ENCODE assay signal across 1 cellular context in the genomic region with DNA sequence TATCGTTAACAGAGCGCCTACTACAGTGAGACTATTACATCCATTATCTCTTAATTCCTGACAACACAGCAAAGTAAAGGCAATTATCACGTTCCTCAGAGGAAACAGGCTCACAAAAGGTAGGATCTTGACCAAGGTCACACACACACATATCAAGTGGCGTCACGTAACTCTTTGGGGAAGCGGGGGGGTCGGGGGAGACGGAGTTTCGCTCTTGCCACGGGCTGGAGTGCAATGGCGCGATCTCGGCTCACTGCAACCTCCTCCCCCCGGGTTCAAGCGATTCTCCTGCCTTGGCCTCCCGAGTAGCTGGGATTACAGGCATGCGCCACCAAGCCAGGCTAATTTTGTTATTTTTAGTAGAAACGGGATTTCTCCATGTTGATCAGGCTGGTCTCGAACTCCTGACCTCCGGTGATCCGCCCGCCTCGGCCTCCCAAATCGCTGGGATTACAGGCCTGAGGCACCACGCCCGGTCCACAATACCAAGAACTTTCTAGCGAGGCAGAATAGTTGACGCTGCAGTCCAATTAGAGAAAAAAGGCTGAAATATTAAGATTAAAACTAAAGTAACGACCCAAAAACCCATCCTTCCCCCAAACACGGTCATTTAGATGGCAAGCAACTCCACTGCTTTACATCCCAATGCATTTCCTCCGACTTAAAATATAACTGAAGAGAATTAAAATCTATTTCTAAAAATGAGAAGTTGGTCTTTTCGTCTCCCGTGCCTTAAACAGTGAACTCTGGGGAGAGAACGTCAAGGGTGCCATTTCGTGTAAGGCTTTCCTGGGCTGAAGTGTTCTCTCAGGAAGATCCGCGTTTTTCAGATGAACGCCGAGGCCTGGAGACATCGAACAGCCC.
TF ChIP-seq lines count a peak whose summit lies in the region.

No MANE protein-coding gene starts in this region.

TF ChIP-seq in K562, 482 proteins besides CTCF, POLR2A, EP300 and RAD21 (continued from another document and continues in another):
- TF ChIP-seq, protein P1, sequence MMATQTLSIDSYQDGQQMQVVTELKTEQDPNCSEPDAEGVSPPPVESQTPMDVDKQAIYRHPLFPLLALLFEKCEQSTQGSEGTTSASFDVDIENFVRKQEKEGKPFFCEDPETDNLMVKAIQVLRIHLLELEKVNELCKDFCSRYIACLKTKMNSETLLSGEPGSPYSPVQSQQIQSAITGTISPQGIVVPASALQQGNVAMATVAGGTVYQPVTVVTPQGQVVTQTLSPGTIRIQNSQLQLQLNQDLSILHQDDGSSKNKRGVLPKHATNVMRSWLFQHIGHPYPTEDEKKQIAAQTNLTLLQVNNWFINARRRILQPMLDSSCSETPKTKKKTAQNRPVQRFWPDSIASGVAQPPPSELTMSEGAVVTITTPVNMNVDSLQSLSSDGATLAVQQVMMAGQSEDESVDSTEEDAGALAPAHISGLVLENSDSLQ (IDR thresholded peaks at IDR 0.05): 0 out of 2 replicates have a peak, but pooled peaks have one; percentile 24
- TF ChIP-seq SRSF3 (IDR thresholded peaks at IDR 0.05; ENCODE audit: insufficient read depth, low read length) (no peak), ZNF764 (CRISPR knock-in tag; IDR thresholded peaks at IDR 0.05; ENCODE audit: low read depth) (no peak), PURB (CRISPR knock-in tag; IDR thresholded peaks at IDR 0.05; ENCODE audit: low read depth) (no peak), NBN (IDR thresholded peaks at IDR 0.05; ENCODE audit: low read depth) (0 out of 2 replicates have a peak, but pooled peaks have one; percentile 20), YY1 (IDR thresholded peaks at IDR 0.05; ENCODE audit: borderline replicate concordance in 1 of 3, control insufficient read depth in 1 of 3, extremely low read depth in 1 of 3, insufficient read depth in 3 of 3, insufficient read length in 1 of 3, insufficient replicate concordance in 2 of 3, low read depth in 1 of 3, low read length in 2 of 3) (peak in 2 of 3 experiments; percentile 36 to 78), SMARCE1 (IDR thresholded peaks at IDR 0.05) (0 out of 2 replicates have a peak, but pooled peaks have one; percentile 23), ZNF551 (CRISPR knock-in tag; IDR thresholded peaks at IDR 0.05) (no peak), ZNF121 (CRISPR knock-in tag; conservative IDR thresholded peaks at IDR 0.05) (peak; percentile 31; the same call in 1 of the 2 replicates), GATA2 (CRISPR knock-in tag; IDR thresholded peaks at IDR 0.05) (no peak), MAFG (tag; conservative IDR thresholded peaks at IDR 0.05) (no peak), COPS2 (conservative IDR thresholded peaks at IDR 0.05) (no peak), NONO (IDR thresholded peaks at IDR 0.05; ENCODE audit: low read depth in 2 of 2, low read length in 1 of 2) (no peak), HEY1 (CRISPR knock-in tag; IDR thresholded peaks at IDR 0.05; ENCODE audit: borderline replicate concordance) (no peak), MECOM (CRISPR knock-in tag; IDR thresholded peaks at IDR 0.05) (no peak), CHD4 (IDR thresholded peaks at IDR 0.05; ENCODE audit: insufficient read depth, insufficient replicate concordance, low read depth, low read length, poor library complexity, severe bottlenecking) (no peak), SRF (CRISPR knock-in tag; IDR thresholded peaks at IDR 0.05) (no peak), ILK (tag; IDR thresholded peaks at IDR 0.05; ENCODE audit: borderline replicate concordance, low read depth) (no peak), ZBTB8A (IDR thresholded peaks at IDR 0.05; ENCODE audit: partially characterized antibody) (no peak), SPI1 (IDR thresholded peaks at IDR 0.05; ENCODE audit: borderline replicate concordance, low read depth, low read length) (no peak), ZNF12 (CRISPR knock-in tag; IDR thresholded peaks at IDR 0.05) (no peak), C11orf30 (IDR thresholded peaks at IDR 0.05; ENCODE audit: low read depth) (no peak), ZNF232 (CRISPR knock-in tag; IDR thresholded peaks at IDR 0.05) (no peak), ATF7 (IDR thresholded peaks at IDR 0.05) (peak; percentile 57), NFE2L1 (tag; IDR thresholded peaks at IDR 0.05; ENCODE audit: borderline replicate concordance, low read depth) (no peak), KLF16 (IDR thresholded peaks at IDR 0.05) (no peak), POLR2AphosphoS5 (IDR thresholded peaks at IDR 0.05; ENCODE audit: control insufficient read depth, insufficient read depth, low read depth, low read length) (peak; percentile 49; the same call in 1 of the 2 replicates), BDP1 (IDR thresholded peaks at IDR 0.05; ENCODE audit: insufficient read depth, insufficient read length) (no peak), U2AF2 (optimal IDR thresholded peaks at IDR 0.05; ENCODE audit: low read depth, low read length) (no peak), ZNF75A (CRISPR knock-in tag; IDR thresholded peaks at IDR 0.05) (no peak), MEIS2 (IDR thresholded peaks at IDR 0.05; ENCODE audit: partially characterized antibody) (no peak), ESRRA (IDR thresholded peaks at IDR 0.05; ENCODE audit: borderline replicate concordance, low read depth) (peak; percentile 77), NFRKB (IDR thresholded peaks at IDR 0.05; ENCODE audit: low read depth) (no peak)
- TF ChIP-seq, protein P2, sequence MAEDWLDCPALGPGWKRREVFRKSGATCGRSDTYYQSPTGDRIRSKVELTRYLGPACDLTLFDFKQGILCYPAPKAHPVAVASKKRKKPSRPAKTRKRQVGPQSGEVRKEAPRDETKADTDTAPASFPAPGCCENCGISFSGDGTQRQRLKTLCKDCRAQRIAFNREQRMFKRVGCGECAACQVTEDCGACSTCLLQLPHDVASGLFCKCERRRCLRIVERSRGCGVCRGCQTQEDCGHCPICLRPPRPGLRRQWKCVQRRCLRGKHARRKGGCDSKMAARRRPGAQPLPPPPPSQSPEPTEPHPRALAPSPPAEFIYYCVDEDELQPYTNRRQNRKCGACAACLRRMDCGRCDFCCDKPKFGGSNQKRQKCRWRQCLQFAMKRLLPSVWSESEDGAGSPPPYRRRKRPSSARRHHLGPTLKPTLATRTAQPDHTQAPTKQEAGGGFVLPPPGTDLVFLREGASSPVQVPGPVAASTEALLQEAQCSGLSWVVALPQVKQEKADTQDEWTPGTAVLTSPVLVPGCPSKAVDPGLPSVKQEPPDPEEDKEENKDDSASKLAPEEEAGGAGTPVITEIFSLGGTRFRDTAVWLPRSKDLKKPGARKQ (CRISPR knock-in tag; IDR thresholded peaks at IDR 0.05): no peak
- TF ChIP-seq, protein P3, sequence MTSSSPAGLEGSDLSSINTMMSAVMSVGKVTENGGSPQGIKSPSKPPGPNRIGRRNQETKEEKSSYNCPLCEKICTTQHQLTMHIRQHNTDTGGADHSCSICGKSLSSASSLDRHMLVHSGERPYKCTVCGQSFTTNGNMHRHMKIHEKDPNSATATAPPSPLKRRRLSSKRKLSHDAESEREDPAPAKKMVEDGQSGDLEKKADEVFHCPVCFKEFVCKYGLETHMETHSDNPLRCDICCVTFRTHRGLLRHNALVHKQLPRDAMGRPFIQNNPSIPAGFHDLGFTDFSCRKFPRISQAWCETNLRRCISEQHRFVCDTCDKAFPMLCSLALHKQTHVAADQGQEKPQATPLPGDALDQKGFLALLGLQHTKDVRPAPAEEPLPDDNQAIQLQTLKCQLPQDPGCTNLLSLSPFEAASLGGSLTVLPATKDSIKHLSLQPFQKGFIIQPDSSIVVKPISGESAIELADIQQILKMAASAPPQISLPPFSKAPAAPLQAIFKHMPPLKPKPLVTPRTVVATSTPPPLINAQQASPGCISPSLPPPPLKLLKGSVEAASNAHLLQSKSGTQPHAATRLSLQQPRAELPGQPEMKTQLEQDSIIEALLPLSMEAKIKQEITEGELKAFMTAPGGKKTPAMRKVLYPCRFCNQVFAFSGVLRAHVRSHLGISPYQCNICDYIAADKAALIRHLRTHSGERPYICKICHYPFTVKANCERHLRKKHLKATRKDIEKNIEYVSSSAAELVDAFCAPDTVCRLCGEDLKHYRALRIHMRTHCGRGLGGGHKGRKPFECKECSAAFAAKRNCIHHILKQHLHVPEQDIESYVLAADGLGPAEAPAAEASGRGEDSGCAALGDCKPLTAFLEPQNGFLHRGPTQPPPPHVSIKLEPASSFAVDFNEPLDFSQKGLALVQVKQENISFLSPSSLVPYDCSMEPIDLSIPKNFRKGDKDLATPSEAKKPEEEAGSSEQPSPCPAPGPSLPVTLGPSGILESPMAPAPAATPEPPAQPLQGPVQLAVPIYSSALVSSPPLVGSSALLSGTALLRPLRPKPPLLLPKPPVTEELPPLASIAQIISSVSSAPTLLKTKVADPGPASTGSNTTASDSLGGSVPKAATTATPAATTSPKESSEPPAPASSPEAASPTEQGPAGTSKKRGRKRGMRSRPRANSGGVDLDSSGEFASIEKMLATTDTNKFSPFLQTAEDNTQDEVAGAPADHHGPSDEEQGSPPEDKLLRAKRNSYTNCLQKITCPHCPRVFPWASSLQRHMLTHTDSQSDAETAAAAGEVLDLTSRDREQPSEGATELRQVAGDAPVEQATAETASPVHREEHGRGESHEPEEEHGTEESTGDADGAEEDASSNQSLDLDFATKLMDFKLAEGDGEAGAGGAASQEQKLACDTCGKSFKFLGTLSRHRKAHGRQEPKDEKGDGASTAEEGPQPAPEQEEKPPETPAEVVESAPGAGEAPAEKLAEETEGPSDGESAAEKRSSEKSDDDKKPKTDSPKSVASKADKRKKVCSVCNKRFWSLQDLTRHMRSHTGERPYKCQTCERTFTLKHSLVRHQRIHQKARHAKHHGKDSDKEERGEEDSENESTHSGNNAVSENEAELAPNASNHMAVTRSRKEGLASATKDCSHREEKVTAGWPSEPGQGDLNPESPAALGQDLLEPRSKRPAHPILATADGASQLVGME (CRISPR knock-in tag; IDR thresholded peaks at IDR 0.05): no peak
- TF ChIP-seq, protein P4, sequence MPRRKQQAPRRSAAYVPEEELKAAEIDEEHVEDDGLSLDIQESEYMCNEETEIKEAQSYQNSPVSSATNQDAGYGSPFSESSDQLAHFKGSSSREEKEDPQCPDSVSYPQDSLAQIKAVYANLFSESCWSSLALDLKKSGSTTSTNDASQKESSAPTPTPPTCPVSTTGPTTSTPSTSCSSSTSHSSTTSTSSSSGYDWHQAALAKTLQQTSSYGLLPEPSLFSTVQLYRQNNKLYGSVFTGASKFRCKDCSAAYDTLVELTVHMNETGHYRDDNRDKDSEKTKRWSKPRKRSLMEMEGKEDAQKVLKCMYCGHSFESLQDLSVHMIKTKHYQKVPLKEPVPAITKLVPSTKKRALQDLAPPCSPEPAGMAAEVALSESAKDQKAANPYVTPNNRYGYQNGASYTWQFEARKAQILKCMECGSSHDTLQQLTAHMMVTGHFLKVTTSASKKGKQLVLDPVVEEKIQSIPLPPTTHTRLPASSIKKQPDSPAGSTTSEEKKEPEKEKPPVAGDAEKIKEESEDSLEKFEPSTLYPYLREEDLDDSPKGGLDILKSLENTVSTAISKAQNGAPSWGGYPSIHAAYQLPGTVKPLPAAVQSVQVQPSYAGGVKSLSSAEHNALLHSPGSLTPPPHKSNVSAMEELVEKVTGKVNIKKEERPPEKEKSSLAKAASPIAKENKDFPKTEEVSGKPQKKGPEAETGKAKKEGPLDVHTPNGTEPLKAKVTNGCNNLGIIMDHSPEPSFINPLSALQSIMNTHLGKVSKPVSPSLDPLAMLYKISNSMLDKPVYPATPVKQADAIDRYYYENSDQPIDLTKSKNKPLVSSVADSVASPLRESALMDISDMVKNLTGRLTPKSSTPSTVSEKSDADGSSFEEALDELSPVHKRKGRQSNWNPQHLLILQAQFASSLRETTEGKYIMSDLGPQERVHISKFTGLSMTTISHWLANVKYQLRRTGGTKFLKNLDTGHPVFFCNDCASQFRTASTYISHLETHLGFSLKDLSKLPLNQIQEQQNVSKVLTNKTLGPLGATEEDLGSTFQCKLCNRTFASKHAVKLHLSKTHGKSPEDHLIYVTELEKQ (CRISPR knock-in tag; IDR thresholded peaks at IDR 0.05): no peak
- TF ChIP-seq, protein P5, sequence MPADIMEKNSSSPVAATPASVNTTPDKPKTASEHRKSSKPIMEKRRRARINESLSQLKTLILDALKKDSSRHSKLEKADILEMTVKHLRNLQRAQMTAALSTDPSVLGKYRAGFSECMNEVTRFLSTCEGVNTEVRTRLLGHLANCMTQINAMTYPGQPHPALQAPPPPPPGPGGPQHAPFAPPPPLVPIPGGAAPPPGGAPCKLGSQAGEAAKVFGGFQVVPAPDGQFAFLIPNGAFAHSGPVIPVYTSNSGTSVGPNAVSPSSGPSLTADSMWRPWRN (IDR thresholded peaks at IDR 0.05; ENCODE audit: low read depth): no peak
- TF ChIP-seq, protein P6, sequence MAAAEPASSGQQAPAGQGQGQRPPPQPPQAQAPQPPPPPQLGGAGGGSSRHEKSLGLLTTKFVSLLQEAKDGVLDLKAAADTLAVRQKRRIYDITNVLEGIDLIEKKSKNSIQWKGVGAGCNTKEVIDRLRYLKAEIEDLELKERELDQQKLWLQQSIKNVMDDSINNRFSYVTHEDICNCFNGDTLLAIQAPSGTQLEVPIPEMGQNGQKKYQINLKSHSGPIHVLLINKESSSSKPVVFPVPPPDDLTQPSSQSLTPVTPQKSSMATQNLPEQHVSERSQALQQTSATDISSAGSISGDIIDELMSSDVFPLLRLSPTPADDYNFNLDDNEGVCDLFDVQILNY (CRISPR knock-in tag; IDR thresholded peaks at IDR 0.05): no peak
- TF ChIP-seq, protein P7, sequence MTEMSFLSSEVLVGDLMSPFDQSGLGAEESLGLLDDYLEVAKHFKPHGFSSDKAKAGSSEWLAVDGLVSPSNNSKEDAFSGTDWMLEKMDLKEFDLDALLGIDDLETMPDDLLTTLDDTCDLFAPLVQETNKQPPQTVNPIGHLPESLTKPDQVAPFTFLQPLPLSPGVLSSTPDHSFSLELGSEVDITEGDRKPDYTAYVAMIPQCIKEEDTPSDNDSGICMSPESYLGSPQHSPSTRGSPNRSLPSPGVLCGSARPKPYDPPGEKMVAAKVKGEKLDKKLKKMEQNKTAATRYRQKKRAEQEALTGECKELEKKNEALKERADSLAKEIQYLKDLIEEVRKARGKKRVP (CRISPR knock-in tag; IDR thresholded peaks at IDR 0.05): no peak
- TF ChIP-seq, protein P8, sequence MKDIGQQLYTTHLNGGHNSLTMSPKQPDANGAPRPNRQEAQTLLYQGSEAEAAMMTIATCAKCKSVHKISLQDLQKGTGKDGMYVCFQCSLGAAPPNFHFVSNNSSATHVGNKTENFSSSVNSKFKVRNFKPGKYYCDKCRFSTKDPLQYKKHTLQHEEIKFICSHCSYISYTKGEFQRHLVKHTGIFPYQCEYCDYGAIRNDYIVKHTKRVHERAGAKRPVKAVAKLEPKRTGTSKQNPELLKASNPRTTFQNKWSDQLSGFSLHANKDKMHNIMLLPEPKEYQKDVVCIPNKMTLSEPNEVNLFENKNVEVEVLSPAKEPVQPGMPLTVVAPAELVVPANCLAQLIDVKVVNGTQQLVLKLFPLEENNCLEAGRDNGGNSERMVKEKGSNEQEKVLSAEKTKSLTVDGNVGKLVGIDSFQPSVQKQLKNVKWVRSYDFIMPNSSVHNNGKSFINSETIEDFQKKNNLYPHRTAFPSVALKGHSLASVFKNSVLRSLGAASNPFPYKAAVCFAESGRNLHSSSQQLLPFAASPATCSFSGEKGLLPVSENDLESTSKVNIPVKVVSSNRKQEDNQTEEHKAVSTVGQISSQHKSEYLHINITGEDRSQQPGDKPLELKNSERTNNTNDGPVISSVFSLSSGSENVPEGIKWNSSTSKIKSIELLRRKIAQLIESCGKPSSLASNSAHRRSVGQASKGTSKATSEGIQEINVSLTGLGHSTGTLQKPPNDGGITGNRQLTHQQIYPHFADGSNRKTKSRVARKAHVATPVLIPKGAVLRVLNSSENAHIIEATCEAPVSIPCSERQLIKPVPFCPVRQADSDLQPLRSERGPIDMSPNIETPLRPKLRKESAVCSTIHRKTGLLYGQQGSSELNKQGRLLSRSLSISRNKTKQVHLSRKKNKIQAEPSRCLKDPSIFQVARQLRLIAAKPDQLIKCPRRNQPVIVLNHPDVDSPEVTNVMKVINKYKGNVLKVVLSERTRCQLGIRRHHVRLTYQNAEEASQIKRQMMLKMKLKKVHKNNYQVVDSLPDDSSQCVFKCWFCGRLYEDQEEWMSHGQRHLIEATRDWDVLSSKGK (CRISPR knock-in tag; IDR thresholded peaks at IDR 0.05): no peak
